Comparison of ENCODE assay signal across 9 cellular contexts in the genomic region with DNA sequence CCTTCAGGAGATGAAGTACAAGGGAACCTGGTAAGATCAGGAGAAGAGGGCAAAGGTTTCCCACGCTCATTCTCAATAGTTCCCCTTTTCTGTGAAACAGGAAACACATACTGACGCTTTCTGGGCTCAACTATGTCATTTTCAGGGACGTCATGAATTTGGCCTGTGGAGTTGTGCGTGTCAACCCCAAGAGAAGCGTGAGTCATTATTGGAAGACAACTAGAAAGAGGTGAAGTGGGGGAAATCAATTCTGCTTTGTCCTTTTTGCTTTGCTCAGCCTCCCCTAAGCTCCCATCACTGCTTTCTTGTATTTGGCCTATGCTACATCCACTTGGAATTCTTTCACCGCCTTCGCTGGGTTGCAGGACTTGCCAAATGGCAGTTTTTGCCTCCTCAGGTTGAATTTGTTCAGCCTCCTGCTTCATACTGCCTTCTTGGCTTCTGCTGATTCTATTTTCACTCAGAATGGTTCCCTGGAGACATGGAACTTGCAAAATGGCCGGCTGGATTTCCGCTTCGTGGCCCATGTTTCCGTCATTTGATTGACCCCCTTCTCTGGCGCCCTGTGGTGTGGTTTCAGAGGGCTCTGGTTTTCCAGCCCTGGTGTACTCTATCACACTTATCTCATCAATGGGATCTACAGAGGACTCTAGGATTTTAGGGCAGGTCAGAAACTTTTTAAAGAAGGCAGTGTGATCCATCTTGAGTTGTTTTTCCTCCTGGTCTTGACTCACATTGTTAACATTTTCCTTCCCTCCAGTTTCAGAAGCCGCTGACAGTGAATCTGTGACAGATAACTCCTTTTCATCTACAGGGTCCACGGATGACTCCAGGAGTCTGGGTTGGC.
DNase-seq lines count a peak whose midpoint lies in the region; ATAC-seq and TF ChIP-seq lines count a peak whose summit lies in the region.
"Had no signal": no experiment of that assay in that cellular context is flagged by ENCODE, and none has a peak within 500 bp of the region (broad histone marks: within the 10 kb centered on the region; RNA-seq: fewer than 3 reads in every experiment).

No MANE protein-coding gene starts in this region.

- no peak for TF ChIP-seq CTCF in chondrocyte (IDR thresholded peaks at IDR 0.05)
- no peak for TF ChIP-seq CTCF in MCF 10A (IDR thresholded peaks at IDR 0.05; ENCODE audit: unreplicated experiment)

- no TSS peak for BruUV-seq in MCF 10A (replicated peaks; lab: Mats Ljungman, UMichigan)

- CTCF ChIA-PET in MCF 10A (lab: Yijun Ruan, JAX), result interaction anchor here (9.1 kb wide), 1 partner anchor 232 kb away, joined by 217 read pairs; no protein-coding TSS in a partner anchor

- H4K20me1 ChIP-seq in BLaER1 treated with 17β-estradiol and CSF1 and Interleukin-3, amounts not matched to agents 10 nM and 100 nM, result no peaks in the 10 kb centered on the region; a peak in 1 of 22 replicates

- POLR2A ChIA-PET in MCF 10A (lab: Yijun Ruan, JAX), result interaction anchor here (0.7 kb wide), 1 partner anchor 12 kb away, joined by 3 read pairs; no protein-coding TSS in a partner anchor

- H3K27ac Mint-ChIP-seq in chondrocyte (ENCODE audit: unreplicated experiment) (no peak overlapping the region), MCF 10A (ENCODE audit: low read depth, unreplicated experiment) (no peak overlapping the region)

- peak; percentile 62 for DNase-seq in UCSD-AML1 (lab: John Stamatoyannopoulos, UW; ENCODE audit: unreplicated experiment)
- peak; percentile 43 for DNase-seq in stimulated activated CD8-positive, alpha-beta memory T cell treated with anti-CD3 and anti-CD28 coated beads, Interleukin-4, amount 100 ng/mL, for 48 hours
- no peak for DNase-seq in chondrocyte (ENCODE audit: low spot score)
- DNase-seq in MCF 10A (ENCODE audit: unreplicated experiment), result no peak
- no peak for DNase-seq in islet precursor cell

- peaks cover 21% of the 10 kb centered on the region for H3K36me3 Mint-ChIP-seq in chondrocyte (ENCODE audit: low read depth)
- H3K36me3 Mint-ChIP-seq in MCF 10A (ENCODE audit: insufficient read depth, unreplicated experiment), result peaks cover 4% of the 10 kb centered on the region

- H3K4me1 ChIP-seq in BLaER1 treated with 17β-estradiol and CSF1 and Interleukin-3, amounts not matched to agents 10 nM and 100 nM, result peaks cover 51 to 66% (median 61%) of the 10 kb centered on the region in 10 experiments

- H3K4me3 ChIP-seq in BLaER1 treated with 17β-estradiol and CSF1 and Interleukin-3, amounts not matched to agents 10 nM and 100 nM, result peak overlapping the region in 5 of 10 experiments; percentile 14 to 43 (median 33); a peak in 9 of 20 replicates
- H3K4me3 ChIP-seq: thoracic aorta had no signal

- H3K4me1 Mint-ChIP-seq in chondrocyte (ENCODE audit: low read depth), result peaks cover 27% of the 10 kb centered on the region
- H3K4me1 Mint-ChIP-seq in MCF 10A (ENCODE audit: insufficient read depth, unreplicated experiment), result peaks cover under 1% of the 10 kb centered on the region

- intact Hi-C loops in MCF 10A (cut with micrococcal nuclease), result no loop called here

- H3K27me3 Mint-ChIP-seq in chondrocyte (ENCODE audit: low read depth), result no peaks in the 10 kb centered on the region
- H3K27me3 Mint-ChIP-seq in MCF 10A (ENCODE audit: insufficient read depth, unreplicated experiment), result no peaks in the 10 kb centered on the region

- H3K27ac ChIP-seq in BLaER1 treated with 17β-estradiol and CSF1 and Interleukin-3, amounts not matched to agents 10 nM and 100 nM, result peak overlapping the region; percentile 51 to 73 (median 64); a peak in 21 of 22 replicates
- H3K27ac ChIP-seq: thoracic aorta had no signal

- H3K9me3 Mint-ChIP-seq in chondrocyte (ENCODE audit: low read depth) (no peaks in the 10 kb centered on the region), MCF 10A (ENCODE audit: unreplicated experiment) (no peaks in the 10 kb centered on the region)

- peak overlapping the region in 8 of 11 experiments; percentile 0 to 39 (median 22); a peak in 10 of 22 replicates for H3K9ac ChIP-seq in BLaER1 treated with 17β-estradiol and CSF1 and Interleukin-3, amounts not matched to agents 10 nM and 100 nM

- no peak overlapping the region for H3K4me3 Mint-ChIP-seq in chondrocyte (ENCODE audit: unreplicated experiment)
- no peak overlapping the region for H3K4me3 Mint-ChIP-seq in MCF 10A (ENCODE audit: unreplicated experiment)

- H3K36me3 ChIP-seq in BLaER1 treated with 17β-estradiol and CSF1 and Interleukin-3, amounts not matched to agents 10 nM and 100 nM, result no peaks in the 10 kb centered on the region
- H3K36me3 ChIP-seq: thoracic aorta had no signal

- ATAC-seq in GM19035 (IDR thresholded peaks at IDR 0.05; ENCODE audit: unreplicated experiment) (peak; percentile 67), HG03066 (IDR thresholded peaks at IDR 0.05; ENCODE audit: low read depth, unreplicated experiment) (peak; percentile 60)

- H3K4me2 ChIP-seq in BLaER1 treated with 17β-estradiol and CSF1 and Interleukin-3, amounts not matched to agents 10 nM and 100 nM, result peak overlapping the region; percentile 75 to 94 (median 87)

- H3K27me3 ChIP-seq in BLaER1 treated with 17β-estradiol and CSF1 and Interleukin-3, amounts not matched to agents 10 nM and 100 nM, result no peaks in the 10 kb centered on the region

- no peaks in the 10 kb centered on the region for H3K9me3 ChIP-seq in BLaER1 treated with 17β-estradiol and CSF1 and Interleukin-3, amounts not matched to agents 10 nM and 100 nM (replicated peaks in 1 of 11)
- H3K9me3 ChIP-seq: thoracic aorta had no signal

Comparison
In these comparisons a context has a peak if more than half of its experiments do, and no peak if none do; other contexts are left out.
1. DNase-seq: peak in UCSD-AML1 (single experiment) and stimulated activated CD8-positive, alpha-beta memory T cell treated with anti-CD3 and anti-CD28 coated beads, Interleukin-4, amount 100 ng/mL, for 48 hours (single experiment); none in chondrocyte (single experiment), MCF 10A (single experiment) and islet precursor cell (single experiment).